13 cellular contexts compared by ENCODE assay signal in the genomic region with DNA sequence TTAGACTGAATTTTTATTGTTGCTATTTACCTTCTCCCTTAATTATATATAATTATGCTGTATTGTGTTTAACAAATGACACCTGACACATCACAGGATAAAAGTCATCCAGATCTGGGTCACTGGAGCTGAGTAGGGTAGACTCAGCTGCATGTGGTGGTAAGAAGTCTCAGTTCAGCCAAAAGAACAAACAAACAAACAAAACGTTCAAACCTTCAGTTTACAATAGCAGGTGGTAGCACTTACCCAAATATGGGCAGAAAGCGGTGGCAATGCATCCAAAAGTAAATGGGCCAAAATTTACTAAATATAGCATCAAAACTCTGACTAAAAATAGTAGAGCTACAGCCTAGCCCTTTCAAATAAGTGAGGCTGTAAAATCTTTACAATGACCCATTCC. TPM values are rescaled to one million over a fixed set of nuclear protein-coding genes. Genes with fewer than 3 reads are reported as not detected.
DNase-seq lines count a peak whose midpoint lies in the region; ATAC-seq and TF ChIP-seq lines count a peak whose summit lies in the region.
"Had no signal": no experiment of that assay in that cellular context is flagged by ENCODE, and none has a peak within 500 bp of the region (broad histone marks: within the 10 kb centered on the region; RNA-seq: fewer than 3 reads in every experiment).

No MANE protein-coding gene starts in this region.

- H3K27me3 ChIP-seq in BE2C (no peaks in the 10 kb centered on the region; the same call in 1 of the 2 replicates), smooth muscle cell (ENCODE audit: low read depth) (no peaks in the 10 kb centered on the region)
- H3K27me3 ChIP-seq: Peyer's patch had no signal

- H4K20me1 ChIP-seq in smooth muscle cell (ENCODE audit: low read depth): no peaks in the 10 kb centered on the region

- H3K36me3 ChIP-seq in BE2C (no peaks in the 10 kb centered on the region), smooth muscle cell (ENCODE audit: low read depth) (no peaks in the 10 kb centered on the region)
- H3K36me3 ChIP-seq: Peyer's patch had no signal

- H3K9me3 ChIP-seq in BE2C (no peaks in the 10 kb centered on the region), smooth muscle cell (replicated peaks; ENCODE audit: low read depth) (no peaks in the 10 kb centered on the region)
- H3K9me3 ChIP-seq: Peyer's patch had no signal

- H3K9ac ChIP-seq in smooth muscle cell (ENCODE audit: low read depth): no peak overlapping the region

- 62% methylated on average over 2 of the region's 2 CpGs for WGBS in smooth muscle cell (ENCODE audit: low lambda C conversion rate)

- no peak for TF ChIP-seq CTCF in BE2C (IDR thresholded peaks at IDR 0.05; ENCODE audit: low read depth, low read length)
- TF ChIP-seq CTCF in smooth muscle cell (IDR thresholded peaks at IDR 0.05; ENCODE audit: borderline replicate concordance, insufficient read depth, poor library complexity, severe bottlenecking): no peak

- ATAC-seq in GM19025 (IDR thresholded peaks at IDR 0.05; ENCODE audit: low read depth, unreplicated experiment) (peak; percentile 8), GM21737 (IDR thresholded peaks at IDR 0.05; ENCODE audit: unreplicated experiment) (peak; percentile 10), HG03139 (IDR thresholded peaks at IDR 0.05; ENCODE audit: unreplicated experiment) (peak; percentile 2)

- no peak overlapping the region for H2AFZ ChIP-seq in smooth muscle cell (ENCODE audit: low read depth)

- H3K79me2 ChIP-seq in smooth muscle cell (ENCODE audit: low read depth): no peaks in the 10 kb centered on the region

- DNase-seq in NCI-H774 (lab: John Stamatoyannopoulos, UW): peak; percentile 14
- DNase-seq in BE2C: no peak
- no peak for DNase-seq in cerebellar cortex (ENCODE audit: low spot score)
- no peak for DNase-seq in smooth muscle cell (lab: John Stamatoyannopoulos, UW; ENCODE audit: unreplicated experiment)
- DNase-seq in nucleus accumbens (lab: John Stamatoyannopoulos, UW): no peak
- DNase-seq: CD4-positive, alpha-beta T cell; GOT3; NCI-H2107; Peyer's patch; substantia nigra had no signal

- no peaks in the 10 kb centered on the region for H3F3A ChIP-seq in smooth muscle cell (ENCODE audit: low read depth)

- H3K27ac ChIP-seq in smooth muscle cell (ENCODE audit: low read depth): no peak overlapping the region
- H3K27ac ChIP-seq: Peyer's patch had no signal

- H3K4me1 ChIP-seq in BE2C: no peaks in the 10 kb centered on the region
- no peaks in the 10 kb centered on the region for H3K4me1 ChIP-seq in smooth muscle cell (ENCODE audit: low read depth)
- H3K4me1 ChIP-seq: Peyer's patch had no signal

- no peak overlapping the region for H3K4me2 ChIP-seq in smooth muscle cell

- H3K4me3 ChIP-seq in BE2C (ENCODE audit: low read depth, low read length) (no peak overlapping the region), smooth muscle cell (no peak overlapping the region)
- H3K4me3 ChIP-seq: Peyer's patch had no signal

RNA-seq across cellular contexts. Expression of gene ZWINT, which starts 42.2 kb away (rescaled TPM):
- polyA plus RNA-seq in BE2C (2012; ENCODE audit: insufficient read depth, insufficient read length, low read depth): 13.6 TPM
- total RNA-seq in smooth muscle cell: 19.5 TPM in 2 replicates
- polyA plus RNA-seq in smooth muscle cell: 27.4 and 28.3 TPM in 2 replicates
